Comparison of ENCODE assay signal across 1 cellular context in genomic region chr15:75649045-75649761, GRCh38.
TF ChIP-seq lines count a peak whose summit lies in the region.

No MANE protein-coding gene starts in this region.

TF ChIP-seq in HepG2, 621 proteins besides CTCF, POLR2A, EP300 and RAD21:
- 0 out of 2 replicates have a peak, but pooled peaks have one; percentile 49 for TF ChIP-seq ZNF839 (CRISPR knock-in tag; IDR thresholded peaks at IDR 0.05; ENCODE audit: borderline replicate concordance)
- TF ChIP-seq SAP130 (CRISPR knock-in tag; IDR thresholded peaks at IDR 0.05; ENCODE audit: low read depth) = 0 out of 2 replicates have a peak, but pooled peaks have one; percentile 5
- TF ChIP-seq ARID4A (CRISPR knock-in tag; IDR thresholded peaks at IDR 0.05; ENCODE audit: borderline replicate concordance) = 0 out of 2 replicates have a peak, but pooled peaks have one; percentile 13
- TF ChIP-seq NFE2L2 (IDR thresholded peaks at IDR 0.05; ENCODE audit: low read length) = no peak
- TF ChIP-seq ZNF263 (CRISPR knock-in tag; IDR thresholded peaks at IDR 0.05) = peak; percentile 52; the same call in 1 of the 2 replicates
- TF ChIP-seq ZBTB38 (CRISPR knock-in tag; IDR thresholded peaks at IDR 0.05) = peak; percentile 5; the same call in 1 of the 2 replicates
- no peak for TF ChIP-seq CAMTA2 (CRISPR knock-in tag; IDR thresholded peaks at IDR 0.05; ENCODE audit: borderline replicate concordance)
- TF ChIP-seq SALL1 (CRISPR knock-in tag; IDR thresholded peaks at IDR 0.05) = 0 out of 2 replicates have a peak, but pooled peaks have one; percentile 16
- 0 out of 2 replicates have a peak, but pooled peaks have one; percentile 46 for TF ChIP-seq NRL (CRISPR knock-in tag; IDR thresholded peaks at IDR 0.05; ENCODE audit: borderline replicate concordance)
- no peak for TF ChIP-seq ZBTB21 (CRISPR knock-in tag; IDR thresholded peaks at IDR 0.05)
- 0 out of 2 replicates have a peak, but pooled peaks have one; percentile 22 for TF ChIP-seq HNRNPL (IDR thresholded peaks at IDR 0.05; ENCODE audit: low read depth, low read length)
- TF ChIP-seq ZNF607 (CRISPR knock-in tag; IDR thresholded peaks at IDR 0.05; ENCODE audit: borderline replicate concordance) = 0 out of 2 replicates have a peak, but pooled peaks have one; percentile 5
TF ChIP-seq in HepG2: peak in this region for 9.
